Comparison of ENCODE assay signal across 8 cellular contexts in the genomic region with DNA sequence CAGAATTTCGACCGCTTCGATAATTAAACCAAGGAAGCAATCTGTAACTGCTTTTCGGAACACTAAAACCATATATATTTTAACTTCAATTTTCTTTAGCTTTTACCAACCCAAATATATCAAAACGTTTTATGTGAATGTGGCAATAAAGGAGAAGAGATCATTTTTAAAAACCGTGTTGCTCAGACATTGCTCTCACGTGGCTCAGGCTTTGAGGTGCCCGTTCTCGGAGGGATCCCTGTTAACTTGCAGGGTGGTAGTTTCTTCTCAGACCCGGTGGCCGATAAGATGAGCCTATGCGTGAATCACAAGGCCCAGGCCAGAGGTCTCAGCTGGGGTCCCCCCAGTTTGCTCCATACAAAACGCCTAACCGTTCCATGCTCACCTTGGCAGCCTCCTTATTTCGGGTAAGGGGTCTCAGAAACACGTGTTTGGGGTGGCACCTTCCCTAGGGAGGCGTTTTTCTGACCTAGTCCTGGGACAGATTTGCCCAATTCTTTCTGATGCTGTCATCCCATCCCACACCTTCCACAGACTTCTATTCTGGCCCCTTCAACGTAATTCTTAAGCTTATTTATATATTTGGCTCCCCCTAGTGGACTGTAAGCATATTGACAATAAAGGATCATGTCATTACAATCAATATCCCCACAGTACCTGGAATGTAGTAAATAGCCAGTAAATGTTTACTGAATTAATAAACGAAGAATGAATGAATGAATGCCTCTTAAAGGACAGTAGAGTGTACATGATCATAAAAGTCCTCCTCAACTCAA.
A peak's percentile ranks its signal among the peaks of the same experiment; 100 is the strongest.
DNase-seq lines count a peak whose midpoint lies in the region; ATAC-seq and TF ChIP-seq lines count a peak whose summit lies in the region.

No MANE protein-coding gene starts in this region.

- H3K9me2 ChIP-seq in SU-DHL-6 (replicated peaks; ENCODE audit: insufficient read depth, low read length), result no peaks in the 10 kb centered on the region

- H3K27me3 ChIP-seq in SU-DHL-6 (ENCODE audit: low read length), result no peaks in the 10 kb centered on the region

- ATAC-seq in HG02938 (IDR thresholded peaks at IDR 0.05; ENCODE audit: unreplicated experiment), result no peak

- H3K4me3 ChIP-seq in SU-DHL-6 (ENCODE audit: insufficient read depth, low read length, poor library complexity, severe bottlenecking), result no peak overlapping the region

- DNase-seq in AML-193 (lab: John Stamatoyannopoulos, UW) (peak; percentile 59 to 74), GM19238 (ENCODE audit: insufficient read length, low spot score) (peak; percentile 30), NCI-H1105 (lab: John Stamatoyannopoulos, UW) (peak; percentile 34), caudate nucleus (lab: John Stamatoyannopoulos, UW) (peak in 32 of 61 donors; percentile 5 to 64 (median 23)), islet precursor cell (peak; percentile 60)
- DNase-seq in stimulated activated CD4-positive, alpha-beta T cell treated with anti-CD3 and anti-CD28 coated beads, Interleukin-2, amount 100 ng/mL, for 24 hours, result peak; percentile 14 to 30

- TF ChIP-seq CTCF in SU-DHL-6 (IDR thresholded peaks at IDR 0.05; ENCODE audit: insufficient read depth, low read length, poor library complexity, severe bottlenecking), result peak; percentile 90

- no peaks in the 10 kb centered on the region for H3K9me3 ChIP-seq in SU-DHL-6 (ENCODE audit: insufficient read depth, low read length)

- H3K79me2 ChIP-seq in SU-DHL-6 (ENCODE audit: insufficient read depth, low read length), result no peaks in the 10 kb centered on the region

- H4K20me1 ChIP-seq in SU-DHL-6 (ENCODE audit: low read depth, low read length), result no peaks in the 10 kb centered on the region

- H3F3A ChIP-seq in SU-DHL-6 (ENCODE audit: insufficient read depth), result no peaks in the 10 kb centered on the region

- H3K27ac ChIP-seq in SU-DHL-6 (ENCODE audit: low read depth, low read length), result no peak overlapping the region
- H3K27ac ChIP-seq in caudate nucleus (ENCODE audit: low read depth, low read length), result peak overlapping the region; percentile 91

- H2AFZ ChIP-seq in SU-DHL-6 (ENCODE audit: low read depth, low read length, severe bottlenecking), result peak overlapping the region; percentile 37

- no peak overlapping the region for H3K4me2 ChIP-seq in SU-DHL-6 (ENCODE audit: low read depth, low read length, poor library complexity, severe bottlenecking)

- H3K9ac ChIP-seq in SU-DHL-6 (ENCODE audit: low read length), result no peak overlapping the region

- no peaks in the 10 kb centered on the region for H3K36me3 ChIP-seq in SU-DHL-6 (ENCODE audit: low read length)
